Comparison of ENCODE assay signal across 8 cellular contexts in genomic region chr15:80160570-80161156, GRCh38.
DNase-seq lines count a peak whose midpoint lies in the region; ATAC-seq lines count a peak whose summit lies in the region.

No MANE protein-coding gene starts in this region.

- peaks cover 59% of the 10 kb centered on the region for H3K36me3 Mint-ChIP-seq in stimulated activated effector memory CD8-positive, alpha-beta T cell treated with anti-CD3 and anti-CD28 coated beads, Interleukin-12 subunit alpha, Interleukin-12 subunit beta, amount 100 ng/mL, for 72 hours

- H3K9me3 ChIP-seq in adipocyte (ENCODE audit: control insufficient read depth, low read length), result no peaks in the 10 kb centered on the region

- peaks cover 38% of the 10 kb centered on the region for H3K4me1 ChIP-seq in adipocyte (ENCODE audit: control insufficient read depth, insufficient read depth, low read length)

- H3K4me3 ChIP-seq in adipocyte (ENCODE audit: low read length), result peak overlapping the region; percentile 27

- no peaks in the 10 kb centered on the region for H3K9me3 Mint-ChIP-seq in stimulated activated effector memory CD8-positive, alpha-beta T cell treated with anti-CD3 and anti-CD28 coated beads, Interleukin-12 subunit alpha, Interleukin-12 subunit beta, amount 100 ng/mL, for 72 hours

- H3K4me1 Mint-ChIP-seq in stimulated activated effector memory CD8-positive, alpha-beta T cell treated with anti-CD3 and anti-CD28 coated beads, Interleukin-12 subunit alpha, Interleukin-12 subunit beta, amount 100 ng/mL, for 72 hours, result peaks cover 27% of the 10 kb centered on the region

- peak overlapping the region; percentile 74 for H3K9ac ChIP-seq in adipocyte (ENCODE audit: low read length)

- no peaks in the 10 kb centered on the region for H3K27me3 ChIP-seq in adipocyte (replicated peaks; ENCODE audit: control insufficient read depth, insufficient read depth, low read length)

- peak; percentile 85 for DNase-seq in GM03348 (ENCODE audit: low spot score)
- DNase-seq in MV-4-11 (lab: John Stamatoyannopoulos, UW), result peak; percentile 97
- peak; percentile 82 for DNase-seq in adipocyte (ENCODE audit: low read depth)
- peak; percentile 93 for DNase-seq in islet precursor cell
- DNase-seq in stimulated activated effector memory CD8-positive, alpha-beta T cell treated with anti-CD3 and anti-CD28 coated beads, Interleukin-12 subunit alpha, Interleukin-12 subunit beta, amount 100 ng/mL, for 72 hours (ENCODE audit: low spot score in 2 of 2), result peak in 1 of 2 donors; percentile 14

- H3K36me3 ChIP-seq in adipocyte (ENCODE audit: control insufficient read depth, insufficient read depth, low read length, severe bottlenecking), result peaks cover 57% of the 10 kb centered on the region

- H3K27ac Mint-ChIP-seq in stimulated activated effector memory CD8-positive, alpha-beta T cell treated with anti-CD3 and anti-CD28 coated beads, Interleukin-12 subunit alpha, Interleukin-12 subunit beta, amount 100 ng/mL, for 72 hours, result peak overlapping the region; percentile 83

- H3K4me3 Mint-ChIP-seq in stimulated activated effector memory CD8-positive, alpha-beta T cell treated with anti-CD3 and anti-CD28 coated beads, Interleukin-12 subunit alpha, Interleukin-12 subunit beta, amount 100 ng/mL, for 72 hours, result peak overlapping the region; percentile 34

- ATAC-seq in GM21619 (IDR thresholded peaks at IDR 0.05; ENCODE audit: unreplicated experiment), result peak; percentile 84
- peak; percentile 92 for ATAC-seq in stimulated activated effector memory CD8-positive, alpha-beta T cell treated with anti-CD3 and anti-CD28 coated beads, Interleukin-12 subunit alpha, Interleukin-12 subunit beta, amount 100 ng/mL, for 72 hours
- no peak for ATAC-seq in GM18873 (IDR thresholded peaks at IDR 0.05; ENCODE audit: low FRiP score, unreplicated experiment)
- ATAC-seq in GM19035 (IDR thresholded peaks at IDR 0.05; ENCODE audit: unreplicated experiment), result no peak

Comparison
In these comparisons a context has a peak if more than half of its experiments do, and no peak if none do; other contexts are left out.
1. ATAC-seq: peak in GM21619 (single experiment) and stimulated activated effector memory CD8-positive, alpha-beta T cell treated with anti-CD3 and anti-CD28 coated beads, Interleukin-12 subunit alpha, Interleukin-12 subunit beta, amount 100 ng/mL, for 72 hours (single experiment); none in GM18873 (single experiment) and GM19035 (single experiment).